20 cellular contexts compared by ENCODE assay signal in genomic region chr2:161177969-161178368, GRCh38. TPM values are rescaled to one million over a fixed set of nuclear protein-coding genes. Genes with fewer than 3 reads are reported as not detected.
DNase-seq lines count a peak whose midpoint lies in the region; ATAC-seq and TF ChIP-seq lines count a peak whose summit lies in the region.
"Had no signal": no experiment of that assay in that cellular context is flagged by ENCODE, and none has a peak within 500 bp of the region (broad histone marks: within the 10 kb centered on the region; RNA-seq: fewer than 3 reads in every experiment).

No MANE protein-coding gene starts in this region.

- no peak overlapping the region for H3K4me3 Mint-ChIP-seq in activated T-helper 17 cell treated with anti-CD3 and anti-CD28 coated beads, Interleukin-2, amount 50 U/mL, for 72 hours
- H3K4me3 Mint-ChIP-seq: activated CD4-positive, alpha-beta memory T cell treated with anti-CD3 and anti-CD28 coated beads for 36 hours; effector memory CD8-positive, alpha-beta T cell; stimulated activated effector memory CD8-positive, alpha-beta T cell treated with anti-CD3 and anti-CD28 coated beads, Interleukin-12 subunit alpha, Interleukin-12 subunit beta, amount 100 ng/mL, for 72 hours had no signal

- H3K27ac Mint-ChIP-seq in activated T-helper 17 cell treated with anti-CD3 and anti-CD28 coated beads, Interleukin-2, amount 50 U/mL, for 72 hours: peak overlapping the region; percentile 60
- H3K27ac Mint-ChIP-seq: activated CD4-positive, alpha-beta memory T cell treated with anti-CD3 and anti-CD28 coated beads for 36 hours had no signal

- H3K27me3 Mint-ChIP-seq in activated T-helper 17 cell treated with anti-CD3 and anti-CD28 coated beads, Interleukin-2, amount 50 U/mL, for 72 hours: no peaks in the 10 kb centered on the region
- H3K27me3 Mint-ChIP-seq: activated CD4-positive, alpha-beta memory T cell treated with anti-CD3 and anti-CD28 coated beads for 36 hours; CD4-positive, alpha-beta memory T cell; effector memory CD8-positive, alpha-beta T cell had no signal

- peaks cover 27% of the 10 kb centered on the region for H3K4me1 Mint-ChIP-seq in activated T-helper 17 cell treated with anti-CD3 and anti-CD28 coated beads, Interleukin-2, amount 50 U/mL, for 72 hours

- POLR2A ChIA-PET in HEK293T (lab: Yijun Ruan, JAX): no interaction called here

- ATAC-seq in GM19395 (IDR thresholded peaks at IDR 0.05; ENCODE audit: unreplicated experiment) (peak; percentile 31), HG03565 (IDR thresholded peaks at IDR 0.05; ENCODE audit: unreplicated experiment) (peak; percentile 46), GM19035 (IDR thresholded peaks at IDR 0.05; ENCODE audit: unreplicated experiment) (no peak), GM19452 (IDR thresholded peaks at IDR 0.05; ENCODE audit: unreplicated experiment) (no peak)
- ATAC-seq in activated T-helper 17 cell treated with anti-CD3 and anti-CD28 coated beads, Interleukin-2, amount 50 U/mL, for 72 hours (replicated peaks): no peak
- ATAC-seq: effector memory CD8-positive, alpha-beta T cell; left cardiac atrium; stimulated activated effector memory CD8-positive, alpha-beta T cell treated with anti-CD3 and anti-CD28 coated beads, Interleukin-12 subunit alpha, Interleukin-12 subunit beta, amount 100 ng/mL, for 72 hours had no signal

- peaks cover under 1% of the 10 kb centered on the region for H3K9me3 Mint-ChIP-seq in activated T-helper 17 cell treated with anti-CD3 and anti-CD28 coated beads, Interleukin-2, amount 50 U/mL, for 72 hours
- H3K9me3 Mint-ChIP-seq: effector memory CD8-positive, alpha-beta T cell had no signal

- CTCF ChIA-PET in HEK293T (lab: Yijun Ruan, JAX): no interaction called here

- H3K36me3 Mint-ChIP-seq in activated T-helper 17 cell treated with anti-CD3 and anti-CD28 coated beads, Interleukin-2, amount 50 U/mL, for 72 hours (ENCODE audit: low read depth): peaks cover 99% of the 10 kb centered on the region

- DNase-seq in SKM-1 treated with dmso at 0.1 percent for 144 hours (lab: John Stamatoyannopoulos, UW; ENCODE audit: unreplicated experiment) (peak; percentile 37), SKM-1 (lab: John Stamatoyannopoulos, UW; ENCODE audit: unreplicated experiment) (no peak), HEK293T (ENCODE audit: extremely low spot score) (no peak)
- DNase-seq: 8988T; activated CD4-positive, alpha-beta memory T cell treated with anti-CD3 and anti-CD28 coated beads for 36 hours; amygdala; CD4-positive, alpha-beta memory T cell; effector memory CD8-positive, alpha-beta T cell; hippocampal formation; left cardiac atrium; NCI-H1417; SHP77 treated with DMSO at 0.1 percent for 48 hours; small intestine; upper lobe of left lung had no signal

TF ChIP-seq in HEK293T, 16 proteins besides CTCF, POLR2A, EP300 and RAD21:
- TF ChIP-seq L3MBTL2 (conservative IDR thresholded peaks at IDR 0.05) (no peak), SUZ12 (IDR thresholded peaks at IDR 0.05) (no peak), FOXA1 (IDR thresholded peaks at IDR 0.05) (no peak), LEF1 (IDR thresholded peaks at IDR 0.05; ENCODE audit: borderline replicate concordance) (no peak), NFRKB (IDR thresholded peaks at IDR 0.05) (no peak), ELF4 (IDR thresholded peaks at IDR 0.05) (no peak), SP1 (IDR thresholded peaks at IDR 0.05) (no peak), PKNOX1 (IDR thresholded peaks at IDR 0.05) (no peak), FOXM1 (IDR thresholded peaks at IDR 0.05; ENCODE audit: borderline replicate concordance) (no peak), CTBP1 (IDR thresholded peaks at IDR 0.05; ENCODE audit: borderline replicate concordance) (no peak)

RNA-seq across cellular contexts. Expression of gene TANK, which starts 17.7 kb away (rescaled TPM):
- 100 to 1,000 TPM; 110 to 114 TPM for total RNA-seq in activated T-helper 17 cell treated with anti-CD3 and anti-CD28 coated beads, Interleukin-2, amount 50 U/mL, for 72 hours

Comparison
In these comparisons a context has a peak if more than half of its experiments do, and no peak if none do; other contexts are left out.
1. ATAC-seq: peak in GM19395 (single experiment) and HG03565 (single experiment); none in activated T-helper 17 cell treated with anti-CD3 and anti-CD28 coated beads, Interleukin-2, amount 50 U/mL, for 72 hours (single experiment), GM19035 (single experiment) and GM19452 (single experiment).